Comparison of ENCODE assay signal across 8 cellular contexts in genomic region chr5:172777381-172778222, GRCh38. TPM values are rescaled to one million over a fixed set of nuclear protein-coding genes. Genes with fewer than 3 reads are reported as not detected.
DNase-seq lines count a peak whose midpoint lies in the region; ATAC-seq and TF ChIP-seq lines count a peak whose summit lies in the region.

No MANE protein-coding gene starts in this region.

- no peak for TF ChIP-seq RAD21 in SK-N-SH (IDR thresholded peaks at IDR 0.05; ENCODE audit: low read length)

- TF ChIP-seq CTCF in AG10803 (conservative IDR thresholded peaks at IDR 0.05; ENCODE audit: low read length) (peak; percentile 13; the same call in 1 of the 2 replicates), SK-N-SH (IDR thresholded peaks at IDR 0.05) (no peak; the same call in 1 of the 2 replicates), left ventricle myocardium inferior (IDR thresholded peaks at IDR 0.05; ENCODE audit: borderline replicate concordance) (no peak)

- peak overlapping the region; percentile 58 for H3K4me2 ChIP-seq in SK-N-SH

- peak overlapping the region; percentile 12 for H3K4me3 ChIP-seq in AG10803 (ENCODE audit: low read length)
- peak overlapping the region in 1 of 2 experiments; percentile 22; a peak in 1 of 4 replicates for H3K4me3 ChIP-seq in SK-N-SH (ENCODE audit: low read depth in 2 of 2, low read length in 1 of 2)
- no peak overlapping the region for H3K4me3 ChIP-seq in left ventricle myocardium inferior

- H3K4me1 Mint-ChIP-seq in activated naive CD4-positive, alpha-beta T cell treated with anti-CD3 and anti-CD28 coated beads, Interleukin-2, amount 10 ng/mL, durations not matched to agents 7 days and 5 days: peaks cover 47% of the 10 kb centered on the region

- peak overlapping the region; percentile 35 for H3K9ac ChIP-seq in SK-N-SH

- no peaks in the 10 kb centered on the region for H3K36me3 ChIP-seq in SK-N-SH (replicated peaks in 1 of 2; ENCODE audit: control insufficient read depth in 1 of 2, insufficient read depth in 2 of 2, low read length in 1 of 2)
- H3K36me3 ChIP-seq in left ventricle myocardium inferior: no peaks in the 10 kb centered on the region

- H3K27ac ChIP-seq in SK-N-SH (ENCODE audit: low read depth in 2 of 2, low read length in 1 of 2): peak overlapping the region in 1 of 2 experiments; percentile 86; a peak in 2 of 4 replicates
- H3K27ac ChIP-seq in left ventricle myocardium inferior (replicated peaks): peak overlapping the region; percentile 68

- DNase-seq in AG10803 (ENCODE audit: low read depth) (peak; percentile 89), SK-N-SH (no peak), left ventricle myocardium inferior (peak; percentile 85), putamen (ENCODE audit: low spot score) (no peak)
- DNase-seq in activated naive CD4-positive, alpha-beta T cell treated with anti-CD3 and anti-CD28 coated beads, Interleukin-2, amount 10 ng/mL, durations not matched to agents 7 days and 5 days: peak; percentile 93
- peak; percentile 48 to 51 for DNase-seq in stimulated activated CD4-positive, alpha-beta T cell treated with anti-CD3 and anti-CD28 coated beads, Interleukin-15, amount 100 ng/mL, for 1 hour (ENCODE audit: low read depth in 1 of 2, low spot score in 1 of 2)

- peak; percentile 88 for ATAC-seq in HG03342 (IDR thresholded peaks at IDR 0.05; ENCODE audit: unreplicated experiment)

- H3F3A ChIP-seq in SK-N-SH (replicated peaks; ENCODE audit: insufficient read depth): peaks cover 37% of the 10 kb centered on the region

- peak; percentile 52 for TF ChIP-seq POLR2A in GM19193 (IDR thresholded peaks at IDR 0.05; ENCODE audit: extremely low read depth, insufficient read depth, insufficient read length)

- H3K27ac Mint-ChIP-seq in activated naive CD4-positive, alpha-beta T cell treated with anti-CD3 and anti-CD28 coated beads, Interleukin-2, amount 10 ng/mL, durations not matched to agents 7 days and 5 days: peak overlapping the region; percentile 93

- TF ChIP-seq EP300 in SK-N-SH (IDR thresholded peaks at IDR 0.05; ENCODE audit: borderline replicate concordance in 1 of 2, low read depth in 1 of 2, low read length in 1 of 2): 0 out of 4 replicates have a peak, but pooled peaks of 1 of the 2 experiments have one; percentile 25

- H3K36me3 Mint-ChIP-seq in activated naive CD4-positive, alpha-beta T cell treated with anti-CD3 and anti-CD28 coated beads, Interleukin-2, amount 10 ng/mL, durations not matched to agents 7 days and 5 days: no peaks in the 10 kb centered on the region

- CTCF ChIA-PET in SK-N-SH (lab: Yijun Ruan, JAX): interaction anchor here (1.3 to 5.4 kb wide), 3 partner anchors 61 to 155 kb away, joined by 4 to 26 read pairs (median 6); no protein-coding TSS in a partner anchor
- CTCF ChIA-PET in activated naive CD4-positive, alpha-beta T cell treated with anti-CD3 and anti-CD28 coated beads, Interleukin-2, amount 10 ng/mL, durations not matched to agents 7 days and 5 days (lab: Charles Lee): interaction anchor here (0.7 to 2.0 kb wide), 4 partner anchors 13 to 155 kb away, joined by 3 to 10 read pairs (median 4); no protein-coding TSS in a partner anchor

- no peaks in the 10 kb centered on the region for H3K27me3 Mint-ChIP-seq in activated naive CD4-positive, alpha-beta T cell treated with anti-CD3 and anti-CD28 coated beads, Interleukin-2, amount 10 ng/mL, durations not matched to agents 7 days and 5 days

- no peaks in the 10 kb centered on the region for H3K9me3 Mint-ChIP-seq in activated naive CD4-positive, alpha-beta T cell treated with anti-CD3 and anti-CD28 coated beads, Interleukin-2, amount 10 ng/mL, durations not matched to agents 7 days and 5 days

- no peaks in the 10 kb centered on the region for H3K9me3 ChIP-seq in SK-N-SH
- H3K9me3 ChIP-seq in left ventricle myocardium inferior (replicated peaks): no peaks in the 10 kb centered on the region

- no peaks in the 10 kb centered on the region for H4K20me1 ChIP-seq in SK-N-SH (ENCODE audit: insufficient read depth)

- H2AFZ ChIP-seq in SK-N-SH (ENCODE audit: low read depth): peak overlapping the region; percentile 36

- intact Hi-C loops in left ventricle myocardium inferior (cut with micrococcal nuclease): loop anchor here (10.0 kb wide), 1 partner anchor 157 kb away; no protein-coding TSS in a partner anchor

- peak overlapping the region; percentile 44 for H3K4me3 Mint-ChIP-seq in activated naive CD4-positive, alpha-beta T cell treated with anti-CD3 and anti-CD28 coated beads, Interleukin-2, amount 10 ng/mL, durations not matched to agents 7 days and 5 days

- H3K4me1 ChIP-seq in SK-N-SH (ENCODE audit: control insufficient read depth in 1 of 2, insufficient read depth in 2 of 2, low read depth in 1 of 2, low read length in 1 of 2) (peaks cover under 1 to 26% of the 10 kb centered on the region in 2 experiments; a peak in 3 of 4 replicates), left ventricle myocardium inferior (peaks cover 19% of the 10 kb centered on the region)

- no peaks in the 10 kb centered on the region for H3K9me2 ChIP-seq in SK-N-SH

- WGBS in SK-N-SH (ENCODE audit: low lambda C conversion rate): 43% methylated on average over 14 of the region's 14 CpGs

- H3K79me2 ChIP-seq in SK-N-SH (ENCODE audit: insufficient read depth): no peaks in the 10 kb centered on the region

- POLR2A ChIA-PET in SK-N-SH (lab: Yijun Ruan, JAX): no interaction called here

- no peaks in the 10 kb centered on the region for H3K27me3 ChIP-seq in SK-N-SH (ENCODE audit: insufficient read depth)
- no peaks in the 10 kb centered on the region for H3K27me3 ChIP-seq in left ventricle myocardium inferior (ENCODE audit: low read depth)

TF ChIP-seq in SK-N-SH, 30 proteins besides CTCF, POLR2A, EP300 and RAD21 (continues in another document):
- TF ChIP-seq FOSL2 (IDR thresholded peaks at IDR 0.05; ENCODE audit: borderline replicate concordance, low read depth): peak; percentile 59
- TF ChIP-seq FOXJ3 (CRISPR knock-in tag; IDR thresholded peaks at IDR 0.05): no peak
- 0 out of 2 replicates have a peak, but pooled peaks have one; percentile 36 for TF ChIP-seq SIN3A (IDR thresholded peaks at IDR 0.05; ENCODE audit: borderline replicate concordance, low read depth, low read length)
- no peak for TF ChIP-seq YY1 (IDR thresholded peaks at IDR 0.05; ENCODE audit: low read depth)
- no peak for TF ChIP-seq FOXM1 (IDR thresholded peaks at IDR 0.05; ENCODE audit: low read depth)
- peak; percentile 53; the same call in 1 of the 2 replicates for TF ChIP-seq PBX3 (IDR thresholded peaks at IDR 0.05)
- peak; percentile 71 for TF ChIP-seq NFIC (IDR thresholded peaks at IDR 0.05; ENCODE audit: borderline replicate concordance)
- 0 out of 2 replicates have a peak, but pooled peaks have one; percentile 6 for TF ChIP-seq REST (IDR thresholded peaks at IDR 0.05; ENCODE audit: low read depth, low read length)
- no peak for TF ChIP-seq USF1 (IDR thresholded peaks at IDR 0.05; ENCODE audit: borderline replicate concordance, low read depth)
- TF ChIP-seq JUND (IDR thresholded peaks at IDR 0.05): peak; percentile 51
- TF ChIP-seq TCF12 (IDR thresholded peaks at IDR 0.05): peak; percentile 22; the same call in 1 of the 2 replicates
- no peak for TF ChIP-seq EZH2phosphoT487 (IDR thresholded peaks at IDR 0.05; ENCODE audit: borderline replicate concordance, low read depth)

RNA-seq across cellular contexts. Expression of gene DUSP1, which starts 6.6 kb away (rescaled TPM):
- polyA plus RNA-seq in SK-N-SH (2012; rRNA removed): 373 and 455 TPM in 2 replicates
- 208 and 248 TPM in 2 replicates for polyA plus RNA-seq in SK-N-SH (2012; cell fraction: cytosol; rRNA removed)
- polyA plus RNA-seq in SK-N-SH (2012; cell fraction: nucleus; rRNA removed): 873 and 891 TPM in 2 replicates
- 85.0 TPM for total RNA-seq in left ventricle myocardium inferior

RNA-seq across cellular contexts. Expression of gene ERGIC1, which starts 56.4 kb away (rescaled TPM):
- 101 and 111 TPM in 2 replicates for polyA plus RNA-seq in SK-N-SH (2012; rRNA removed)
- polyA plus RNA-seq in SK-N-SH (2012; cell fraction: cytosol; rRNA removed): 69.4 and 95.6 TPM in 2 replicates
- 40.7 and 61.0 TPM in 2 replicates for polyA plus RNA-seq in SK-N-SH (2012; cell fraction: nucleus; rRNA removed)
- total RNA-seq in left ventricle myocardium inferior: 79.4 TPM

Comparison
In these comparisons a context has a peak if more than half of its experiments do, and no peak if none do; other contexts are left out.
1. DNase-seq: peak in AG10803 (single experiment), activated naive CD4-positive, alpha-beta T cell treated with anti-CD3 and anti-CD28 coated beads, Interleukin-2, amount 10 ng/mL, durations not matched to agents 7 days and 5 days (single experiment), left ventricle myocardium inferior (single experiment) and stimulated activated CD4-positive, alpha-beta T cell treated with anti-CD3 and anti-CD28 coated beads, Interleukin-15, amount 100 ng/mL, for 1 hour (2 of 2); none in SK-N-SH (single experiment) and putamen (single experiment).